Comparison of ENCODE assay signal across 20 cellular contexts in genomic region chr2:170155723-170156253, GRCh38. TPM values are rescaled to one million over a fixed set of nuclear protein-coding genes. Genes with fewer than 3 reads are reported as not detected.
DNase-seq lines count a peak whose midpoint lies in the region; TF ChIP-seq lines count a peak whose summit lies in the region.
"Had no signal": no experiment of that assay in that cellular context is flagged by ENCODE, and none has a peak within 500 bp of the region (broad histone marks: within the 10 kb centered on the region; RNA-seq: fewer than 3 reads in every experiment).

No MANE protein-coding gene starts in this region.

- peak overlapping the region; percentile 66 for H3K27ac Mint-ChIP-seq in endodermal cell
- H3K27ac Mint-ChIP-seq in nephron, result peak overlapping the region in 2 of 3 experiments; percentile 33 to 49
- H3K27ac Mint-ChIP-seq: activated naive CD4-positive, alpha-beta T cell treated with anti-CD3 and anti-CD28 coated beads, Interleukin-2, amount 50 U/mL, for 24 hours; stimulated activated effector memory CD8-positive, alpha-beta T cell treated with anti-CD3 and anti-CD28 coated beads, Interleukin-12 subunit alpha, Interleukin-12 subunit beta, amount 100 ng/mL, for 72 hours had no signal

- no peaks in the 10 kb centered on the region for H3K36me3 ChIP-seq in endodermal cell (ENCODE audit: control insufficient read depth, insufficient read depth, low read length)
- no peaks in the 10 kb centered on the region for H3K36me3 ChIP-seq in colonic mucosa
- H3K36me3 ChIP-seq: BLaER1 treated with 17β-estradiol and CSF1 and Interleukin-3, amounts not matched to agents 10 nM and 100 nM; brain microvascular endothelial cell; ovary; spleen; thyroid gland had no signal

- H3K4me1 ChIP-seq in endodermal cell (ENCODE audit: control insufficient read depth, insufficient read depth, low read length) (peaks cover 10% of the 10 kb centered on the region), colonic mucosa (no peaks in the 10 kb centered on the region)

- H3K9ac ChIP-seq in endodermal cell (ENCODE audit: extremely low read depth, low read length, poor library complexity, severe bottlenecking) (no peak overlapping the region), colonic mucosa (ENCODE audit: low read depth in 2 of 2, low read length in 2 of 2) (no peak overlapping the region)
- H3K9ac ChIP-seq: BLaER1 treated with 17β-estradiol and CSF1 and Interleukin-3, amounts not matched to agents 10 nM and 100 nM had no signal

- H3K9me3 ChIP-seq in endodermal cell (ENCODE audit: control insufficient read depth, low read length) (peaks cover 16% of the 10 kb centered on the region), colonic mucosa (no peaks in the 10 kb centered on the region)
- H3K9me3 ChIP-seq: ovary, spleen, thyroid gland had no signal

- no peak overlapping the region for H3K27ac ChIP-seq in endodermal cell (ENCODE audit: low read depth, low read length)
- H3K27ac ChIP-seq in colonic mucosa, result no peak overlapping the region
- H3K27ac ChIP-seq: BLaER1 treated with 17β-estradiol and CSF1 and Interleukin-3, amounts not matched to agents 10 nM and 100 nM; brain microvascular endothelial cell; dorsolateral prefrontal cortex; ovary; spleen had no signal

- H3K4me3 Mint-ChIP-seq in endodermal cell, result no peak overlapping the region
- no peak overlapping the region for H3K4me3 Mint-ChIP-seq in nephron
- H3K4me3 Mint-ChIP-seq: activated naive CD4-positive, alpha-beta T cell treated with anti-CD3 and anti-CD28 coated beads, Interleukin-2, amount 50 U/mL, for 24 hours; stimulated activated effector memory CD8-positive, alpha-beta T cell treated with anti-CD3 and anti-CD28 coated beads, Interleukin-12 subunit alpha, Interleukin-12 subunit beta, amount 100 ng/mL, for 72 hours had no signal

- no peaks in the 10 kb centered on the region for H3K36me3 Mint-ChIP-seq in endodermal cell (ENCODE audit: low read depth)
- no peaks in the 10 kb centered on the region for H3K36me3 Mint-ChIP-seq in nephron (ENCODE audit: low read depth)
- H3K36me3 Mint-ChIP-seq: activated naive CD4-positive, alpha-beta T cell treated with anti-CD3 and anti-CD28 coated beads, Interleukin-2, amount 50 U/mL, for 24 hours; stimulated activated effector memory CD8-positive, alpha-beta T cell treated with anti-CD3 and anti-CD28 coated beads, Interleukin-12 subunit alpha, Interleukin-12 subunit beta, amount 100 ng/mL, for 72 hours had no signal

- H3K27me3 ChIP-seq in endodermal cell (ENCODE audit: control insufficient read depth, insufficient read depth, low read length, poor library complexity, severe bottlenecking) (no peaks in the 10 kb centered on the region), colonic mucosa (no peaks in the 10 kb centered on the region)
- H3K27me3 ChIP-seq: BLaER1 treated with 17β-estradiol and CSF1 and Interleukin-3, amounts not matched to agents 10 nM and 100 nM; brain microvascular endothelial cell; dorsolateral prefrontal cortex; ovary; spleen; thyroid gland had no signal

- H3K4me3 ChIP-seq in endodermal cell (ENCODE audit: low read length), result no peak overlapping the region
- H3K4me3 ChIP-seq in colonic mucosa, result no peak overlapping the region
- H3K4me3 ChIP-seq: BLaER1 treated with 17β-estradiol and CSF1 and Interleukin-3, amounts not matched to agents 10 nM and 100 nM; dorsolateral prefrontal cortex; ovary; spleen; thyroid gland had no signal

- peaks cover 45% of the 10 kb centered on the region for H3K4me1 Mint-ChIP-seq in endodermal cell
- H3K4me1 Mint-ChIP-seq in nephron, result peaks cover 4% of the 10 kb centered on the region
- H3K4me1 Mint-ChIP-seq: activated naive CD4-positive, alpha-beta T cell treated with anti-CD3 and anti-CD28 coated beads, Interleukin-2, amount 50 U/mL, for 24 hours; stimulated activated effector memory CD8-positive, alpha-beta T cell treated with anti-CD3 and anti-CD28 coated beads, Interleukin-12 subunit alpha, Interleukin-12 subunit beta, amount 100 ng/mL, for 72 hours had no signal

- intact Hi-C loops in colonic mucosa (cut with DNase I), result no loop called here

- peak; percentile 32 for TF ChIP-seq CTCF in endodermal cell (conservative IDR thresholded peaks at IDR 0.05)
- TF ChIP-seq CTCF in nephron (IDR thresholded peaks at IDR 0.05; ENCODE audit: unreplicated experiment in 3 of 3), result no peak
- no peak for TF ChIP-seq CTCF in colonic mucosa (IDR thresholded peaks at IDR 0.05)

- H3K9me3 Mint-ChIP-seq in endodermal cell (peaks cover 10% of the 10 kb centered on the region), nephron (peaks cover 10% of the 10 kb centered on the region)
- H3K9me3 Mint-ChIP-seq: activated naive CD4-positive, alpha-beta T cell treated with anti-CD3 and anti-CD28 coated beads, Interleukin-2, amount 50 U/mL, for 24 hours; stimulated activated effector memory CD8-positive, alpha-beta T cell treated with anti-CD3 and anti-CD28 coated beads, Interleukin-12 subunit alpha, Interleukin-12 subunit beta, amount 100 ng/mL, for 72 hours had no signal

- WGBS in endodermal cell (ENCODE audit: insufficient coverage in 1 of 2, insufficient read length in 1 of 2), 2 experiments, result 79 to 83% methylated on average over 7 of the region's 7 CpGs

- H3K27me3 Mint-ChIP-seq in endodermal cell (ENCODE audit: insufficient read depth) (no peaks in the 10 kb centered on the region), nephron (ENCODE audit: low read depth) (no peaks in the 10 kb centered on the region)
- H3K27me3 Mint-ChIP-seq: activated naive CD4-positive, alpha-beta T cell treated with anti-CD3 and anti-CD28 coated beads, Interleukin-2, amount 50 U/mL, for 24 hours had no signal

- DNase-seq in ELR (ENCODE audit: low read depth), result peak; percentile 30
- peak; percentile 34 for DNase-seq in NCI-H226
- DNase-seq in endodermal cell, result peak; percentile 57
- no peak for DNase-seq in RPMI8226
- no peak for DNase-seq in colonic mucosa
- no peak for DNase-seq in activated CD4-positive, alpha-beta T cell treated with anti-CD3 and anti-CD28 coated beads, Interleukin-2, amount 50 U/mL, for 1 hour
- no peak for DNase-seq in NCI-H1048 (lab: John Stamatoyannopoulos, UW)
- DNase-seq: DMS 273 treated with DMSO at 0.1 percent for 48 hours, Karpas-422, NCI-H1694, NCI-H510A, ovary, spleen, thyroid gland had no signal

RNA-seq across cellular contexts. Expression of gene MYO3B, which starts 22.2 kb away (rescaled TPM):
- 10 to 100 TPM in 1 of 2 donors, 1 to 10 TPM in 1; 5.2 to 10.9 TPM for total RNA-seq in endodermal cell
- polyA plus RNA-seq in endodermal cell (2013, experiment 1 of 2), result 1.2 TPM
- 1.1 TPM for polyA plus RNA-seq in endodermal cell (2013, experiment 2 of 2)
- total RNA-seq in colonic mucosa, result under 1 TPM; 0.05 to 0.32 TPM

Comparison
In these comparisons a context has a peak if more than half of its experiments do, and no peak if none do; other contexts are left out.
1. DNase-seq: peak in ELR (single experiment), NCI-H226 (single experiment) and endodermal cell (single experiment); none in RPMI8226 (single experiment), colonic mucosa (single experiment), activated CD4-positive, alpha-beta T cell treated with anti-CD3 and anti-CD28 coated beads, Interleukin-2, amount 50 U/mL, for 1 hour (single experiment) and NCI-H1048 (single experiment).
2. RNA of gene MYO3B, which starts 22.2 kb away (total RNA-seq): 5.2 to 10.9 TPM in endodermal cell; 0.05 to 0.32 TPM in colonic mucosa; every median in the first group is over 4 times any median in the second.